12 cellular contexts compared by ENCODE assay signal in the genomic region with DNA sequence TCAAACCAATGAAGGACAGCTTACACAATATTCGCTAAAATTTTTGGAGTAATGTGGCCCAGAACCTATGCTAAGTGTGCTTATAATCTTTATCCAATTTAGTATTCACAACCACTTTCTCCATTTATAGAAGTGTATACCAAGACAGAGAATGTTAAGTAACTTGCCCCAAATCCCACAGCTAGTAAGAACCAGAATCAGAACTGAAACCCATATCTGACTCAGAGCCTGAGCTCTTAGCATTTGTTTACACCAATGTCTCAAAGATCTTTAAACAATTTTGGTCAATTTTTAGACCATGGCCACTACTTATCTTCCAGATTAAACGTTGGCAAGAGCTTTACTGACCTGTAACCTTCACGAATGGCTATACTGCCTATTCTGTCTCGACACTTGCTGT. TPM values are rescaled to one million over a fixed set of nuclear protein-coding genes. Genes with fewer than 3 reads are reported as not detected.
DNase-seq lines count a peak whose midpoint lies in the region; ATAC-seq lines count a peak whose summit lies in the region.
"Had no signal": no experiment of that assay in that cellular context is flagged by ENCODE, and none has a peak within 500 bp of the region (broad histone marks: within the 10 kb centered on the region; RNA-seq: fewer than 3 reads in every experiment).

No MANE protein-coding gene starts in this region.

- H3K27ac Mint-ChIP-seq in activated naive CD8-positive, alpha-beta T cell treated with anti-CD3 and anti-CD28 coated beads, Interleukin-2, amount 50 U/mL, for 24 hours = peak overlapping the region; percentile 47

- peak overlapping the region; percentile 4 for H3K4me3 Mint-ChIP-seq in activated naive CD8-positive, alpha-beta T cell treated with anti-CD3 and anti-CD28 coated beads, Interleukin-2, amount 50 U/mL, for 24 hours

- H3K36me3 Mint-ChIP-seq in activated naive CD8-positive, alpha-beta T cell treated with anti-CD3 and anti-CD28 coated beads, Interleukin-2, amount 50 U/mL, for 24 hours (ENCODE audit: low read depth) = peaks cover 29% of the 10 kb centered on the region

- H3K9me3 Mint-ChIP-seq in activated naive CD8-positive, alpha-beta T cell treated with anti-CD3 and anti-CD28 coated beads, Interleukin-2, amount 50 U/mL, for 24 hours = no peaks in the 10 kb centered on the region

- ATAC-seq in GM18498 (IDR thresholded peaks at IDR 0.05; ENCODE audit: unreplicated experiment) = peak; percentile 73
- ATAC-seq in GM19395 (IDR thresholded peaks at IDR 0.05; ENCODE audit: unreplicated experiment) = peak; percentile 79
- peak; percentile 74 for ATAC-seq in HG03025 (IDR thresholded peaks at IDR 0.05; ENCODE audit: low FRiP score, unreplicated experiment)
- ATAC-seq in activated naive CD8-positive, alpha-beta T cell treated with anti-CD3 and anti-CD28 coated beads, Interleukin-2, amount 50 U/mL, for 24 hours = peak; percentile 83
- no peak for ATAC-seq in left ventricle myocardium superior
- ATAC-seq: PC-3, upper lobe of right lung had no signal

- DNase-seq in activated naive CD8-positive, alpha-beta T cell treated with anti-CD3 and anti-CD28 coated beads, Interleukin-2, amount 50 U/mL, for 24 hours = no peak
- no peak for DNase-seq in activated gamma-delta T cell treated with Interleukin-2 at 50 U/mL for 16 hours
- DNase-seq in NAMALWA (ENCODE audit: low spot score) = no peak
- DNase-seq in left ventricle myocardium superior = no peak
- DNase-seq in NCI-H187 (lab: John Stamatoyannopoulos, UW) = no peak
- DNase-seq: amygdala, NCI-H1694 treated with DMSO at 0.1 percent for 48 hours, PC-3, upper lobe of right lung had no signal

- no peaks in the 10 kb centered on the region for H3K27me3 Mint-ChIP-seq in activated naive CD8-positive, alpha-beta T cell treated with anti-CD3 and anti-CD28 coated beads, Interleukin-2, amount 50 U/mL, for 24 hours

- intact Hi-C loops in left ventricle myocardium superior (cut with micrococcal nuclease) = no loop called here

- H3K4me1 Mint-ChIP-seq in activated naive CD8-positive, alpha-beta T cell treated with anti-CD3 and anti-CD28 coated beads, Interleukin-2, amount 50 U/mL, for 24 hours = peaks cover 33% of the 10 kb centered on the region

RNA-seq across cellular contexts. Expression of a gene that starts 53.0 kb away (rescaled TPM):
- total RNA-seq in left ventricle myocardium superior = 3.2 TPM
